In the genomic region with DNA sequence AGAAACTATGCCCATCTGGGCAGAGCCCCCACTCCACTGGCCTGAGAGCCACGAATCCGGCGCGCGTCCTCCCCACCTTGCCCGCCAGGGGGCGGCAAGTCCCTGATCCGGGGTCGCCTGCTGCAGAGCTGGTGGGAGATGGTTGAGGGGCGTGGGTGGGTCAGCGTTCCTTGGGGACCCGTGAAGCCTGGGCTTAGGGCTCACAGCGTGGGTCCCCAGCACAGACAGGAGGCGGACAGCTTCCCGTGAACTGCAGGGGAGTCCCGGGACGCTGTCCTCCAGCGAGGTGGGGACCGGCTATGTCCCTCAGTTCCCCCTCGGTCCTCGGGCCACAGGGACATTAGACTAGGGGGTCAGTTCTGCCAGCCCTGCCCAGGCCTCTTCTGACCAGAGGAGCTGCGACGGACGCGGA, we compare ENCODE assay signal across 8 cellular contexts. TPM values are rescaled to one million over a fixed set of nuclear protein-coding genes. Genes with fewer than 3 reads are reported as not detected.
DNase-seq lines count a peak whose midpoint lies in the region; ATAC-seq and TF ChIP-seq lines count a peak whose summit lies in the region.

No MANE protein-coding gene starts in this region.

- H3K27ac ChIP-seq in heart right ventricle (peak overlapping the region; percentile 84 to 99 (median 94)), urinary bladder (ENCODE audit: low read depth) (peak overlapping the region; percentile 82)

- DNase-seq in GM03348 (ENCODE audit: low spot score) (peak; percentile 92), H4 (ENCODE audit: low spot score) (peak; percentile 56), LNCaP clone FGC (ENCODE audit: low read depth) (no peak), adipocyte (ENCODE audit: low read depth) (peak; percentile 87), heart right ventricle (peak; percentile 76 to 86), posterior vena cava (ENCODE audit: low spot score) (peak; percentile 93)

- H3K9me3 ChIP-seq in adipocyte (ENCODE audit: control insufficient read depth, low read length) = no peaks in the 10 kb centered on the region
- H3K9me3 ChIP-seq in heart right ventricle = no peaks in the 10 kb centered on the region

- TF ChIP-seq CTCF in LNCaP clone FGC (IDR thresholded peaks at IDR 0.05; ENCODE audit: control insufficient read depth, extremely low read depth, insufficient read depth) (peak; percentile 95), heart right ventricle (IDR thresholded peaks at IDR 0.05) (peak; percentile 81 to 96 (median 92))

- peak overlapping the region; percentile 92 for H3K4me3 ChIP-seq in LNCaP clone FGC (ENCODE audit: low read depth, low read length)
- peak overlapping the region; percentile 97 for H3K4me3 ChIP-seq in adipocyte (ENCODE audit: low read length)
- peak overlapping the region; percentile 19 to 95 (median 77) for H3K4me3 ChIP-seq in heart right ventricle
- peak overlapping the region; percentile 62 for H3K4me3 ChIP-seq in urinary bladder (ENCODE audit: low read depth, low read length)

- H3K4me1 ChIP-seq in adipocyte (ENCODE audit: control insufficient read depth, insufficient read depth, low read length) = peaks cover 10% of the 10 kb centered on the region
- peaks cover 4 to 24% (median 17%) of the 10 kb centered on the region in 9 donors for H3K4me1 ChIP-seq in heart right ventricle
- H3K4me1 ChIP-seq in urinary bladder (ENCODE audit: insufficient read depth) = no peaks in the 10 kb centered on the region

- WGBS in heart right ventricle, 2 donors = 0 to 1% methylated on average over 25 of the region's 25 CpGs
- WGBS in urinary bladder = under 1% methylated on average over 25 of the region's 25 CpGs

- no peaks in the 10 kb centered on the region for H3K36me3 ChIP-seq in adipocyte (ENCODE audit: control insufficient read depth, insufficient read depth, low read length, severe bottlenecking)
- peaks cover 0 to 22% (median 0%) of the 10 kb centered on the region in 9 donors for H3K36me3 ChIP-seq in heart right ventricle
- no peaks in the 10 kb centered on the region for H3K36me3 ChIP-seq in urinary bladder (ENCODE audit: insufficient read depth)

- H3K27me3 ChIP-seq in adipocyte (replicated peaks; ENCODE audit: control insufficient read depth, insufficient read depth, low read length) (peaks cover 2% of the 10 kb centered on the region), heart right ventricle (no peaks in the 10 kb centered on the region)

- peak; percentile 87 for ATAC-seq in SK-N-SH treated with all-trans-retinoic acid at 6 μM for 48 hours
- ATAC-seq in heart right ventricle = peak; percentile 74 to 89 (median 82)

- intact Hi-C loops in heart right ventricle (cut with DNase I) (loop anchor here in 7 of 10 donors (1.0 to 10.0 kb wide), 5 partner anchors 20 to 241 kb away; partner anchors contain the start of genes SLC12A9 (in 7 of the 7), GNB2 (in 1 of the 7) and SPACDR (in 1 of the 7)), posterior vena cava (cut with DNase I) (loop anchor here in 1 of 2 donors (5.0 kb wide), 1 partner anchor 147 kb away; the partner anchor contains the start of gene SLC12A9)

- H3K9ac ChIP-seq in adipocyte (ENCODE audit: low read length) = peak overlapping the region; percentile 98

TF ChIP-seq in SK-N-SH treated with all-trans-retinoic acid at 6 μM for 48 hours, 23 proteins besides CTCF, POLR2A, EP300 and RAD21:
- TF ChIP-seq ZNF70 (CRISPR knock-in tag; IDR thresholded peaks at IDR 0.05) (peak; percentile 9; the same call in 1 of the 2 replicates), CREB5 (CRISPR knock-in tag; IDR thresholded peaks at IDR 0.05; ENCODE audit: low read depth) (no peak), ARNTL (CRISPR knock-in tag; IDR thresholded peaks at IDR 0.05; ENCODE audit: borderline replicate concordance, low read depth) (no peak), SNAI2 (CRISPR knock-in tag; IDR thresholded peaks at IDR 0.05) (no peak), RARB (CRISPR knock-in tag; IDR thresholded peaks at IDR 0.05) (no peak), ZC3H10 (CRISPR knock-in tag; IDR thresholded peaks at IDR 0.05) (no peak), TCF4 (CRISPR knock-in tag; IDR thresholded peaks at IDR 0.05; ENCODE audit: borderline replicate concordance) (no peak)
TF ChIP-seq in SK-N-SH treated with all-trans-retinoic acid at 6 μM for 48 hours: peak in this region for 1.

RNA-seq across cellular contexts. Expression of gene POP7, which starts 0.6 kb away (rescaled TPM):
- total RNA-seq in H4 (2014; rRNA removed; shearing (Covaris generic)) = 61.6 and 80.1 TPM in 2 replicates
- 10 to 100 TPM; 23.2 to 34.9 (median 25.3) TPM for total RNA-seq in heart right ventricle
- 10 to 100 TPM; 35.5 to 71.5 TPM for polyA plus RNA-seq in heart right ventricle
- 10 to 100 TPM; 17.1 to 23.0 TPM for total RNA-seq in posterior vena cava
- total RNA-seq in urinary bladder = 18.6 TPM
- polyA plus RNA-seq in urinary bladder = 39.1 TPM

RNA-seq across cellular contexts. Expression of gene GIGYF1, which starts 11.3 kb away (rescaled TPM):
- total RNA-seq in H4 (2014; rRNA removed; shearing (Covaris generic)) = 2.6 and 4.1 TPM in 2 replicates
- total RNA-seq in heart right ventricle = 10 to 100 TPM; 20.5 to 33.9 (median 24.2) TPM
- 10 to 100 TPM in 1 of 2 donors, 1 to 10 TPM in 1; 9.4 to 47.3 TPM for polyA plus RNA-seq in heart right ventricle
- 10 to 100 TPM; 23.1 to 25.8 TPM for total RNA-seq in posterior vena cava
- total RNA-seq in urinary bladder = 17.1 TPM
- polyA plus RNA-seq in urinary bladder = 27.2 TPM

RNA-seq across cellular contexts. Expression of gene EPO, which starts 14.9 kb away (rescaled TPM):
- total RNA-seq in H4 (2014; rRNA removed; shearing (Covaris generic)) = not detected in 2 replicates
- under 1 TPM in 1 of 10 donors, not detected in 9; 0.23 TPM for total RNA-seq in heart right ventricle
- not detected for polyA plus RNA-seq in heart right ventricle
- total RNA-seq in posterior vena cava = not detected
- total RNA-seq in urinary bladder = not detected
- not detected for polyA plus RNA-seq in urinary bladder

RNA-seq across cellular contexts. Expression of gene ZAN, which starts 28.0 kb away (rescaled TPM):
- not detected in 2 replicates for total RNA-seq in H4 (2014; rRNA removed; shearing (Covaris generic))
- not detected for total RNA-seq in heart right ventricle
- polyA plus RNA-seq in heart right ventricle = not detected
- total RNA-seq in posterior vena cava = not detected
- not detected for total RNA-seq in urinary bladder
- polyA plus RNA-seq in urinary bladder = not detected

RNA-seq across cellular contexts. Expression of gene GNB2, which starts 31.8 kb away (rescaled TPM):
- total RNA-seq in H4 (2014; rRNA removed; shearing (Covaris generic)) = 65.0 and 67.1 TPM in 2 replicates
- total RNA-seq in heart right ventricle = 100 to 1,000 TPM in 7 of 10 donors, 10 to 100 TPM in 3; 91.6 to 150 (median 106) TPM
- polyA plus RNA-seq in heart right ventricle = 100 to 1,000 TPM in 1 of 2 donors, 10 to 100 TPM in 1; 32.8 to 227 TPM
- 100 to 1,000 TPM; 173 to 199 TPM for total RNA-seq in posterior vena cava
- total RNA-seq in urinary bladder = 51.2 TPM
- 279 TPM for polyA plus RNA-seq in urinary bladder
